Comparison of ENCODE assay signal across 16 cellular contexts in the genomic region with DNA sequence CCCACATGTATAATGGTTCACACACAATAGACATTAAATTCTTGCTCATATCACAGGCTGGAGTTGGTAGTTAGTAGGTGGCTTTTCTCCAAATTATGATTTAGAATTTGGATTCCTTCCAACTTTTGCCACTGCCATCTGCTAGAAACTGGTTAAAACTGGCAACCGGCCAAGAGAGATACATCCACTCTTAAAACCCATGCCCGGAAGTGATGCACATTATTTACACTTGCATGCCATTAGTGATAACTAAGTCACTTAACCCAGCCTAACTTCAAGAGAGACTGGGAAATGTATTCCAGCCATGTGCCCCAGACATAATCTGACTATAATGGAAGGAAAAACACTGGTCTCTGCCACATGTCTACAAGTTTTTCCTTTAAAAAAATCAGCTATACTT.
DNase-seq lines count a peak whose midpoint lies in the region; ATAC-seq and TF ChIP-seq lines count a peak whose summit lies in the region.
"Had no signal": no experiment of that assay in that cellular context is flagged by ENCODE, and none has a peak within 500 bp of the region (broad histone marks: within the 10 kb centered on the region; RNA-seq: fewer than 3 reads in every experiment).

No MANE protein-coding gene starts in this region.

- H3K4me3 ChIP-seq in A673 (ENCODE audit: low read depth, low read length, poor library complexity, severe bottlenecking) (no peak overlapping the region), Caco-2 (ENCODE audit: low read depth, low read length) (no peak overlapping the region)
- H3K4me3 ChIP-seq: gastroesophageal sphincter, prostate gland, upper lobe of right lung had no signal

- peak overlapping the region in 3 of 5 experiments; percentile 29 to 57 (median 54) for H3K27ac Mint-ChIP-seq in brain
- no peak overlapping the region for H3K27ac Mint-ChIP-seq in Caco-2 (ENCODE audit: unreplicated experiment)
- H3K27ac Mint-ChIP-seq in activated naive CD4-positive, alpha-beta T cell treated with anti-CD3 and anti-CD28 coated beads, Interleukin-2, amount 10 ng/mL, durations not matched to agents 7 days and 5 days, result no peak overlapping the region

- H3K9me3 Mint-ChIP-seq in brain, result peaks cover 15 to 49% (median 22%) of the 10 kb centered on the region in 5 experiments
- peaks cover 9% of the 10 kb centered on the region for H3K9me3 Mint-ChIP-seq in Caco-2 (ENCODE audit: unreplicated experiment)
- H3K9me3 Mint-ChIP-seq in activated naive CD4-positive, alpha-beta T cell treated with anti-CD3 and anti-CD28 coated beads, Interleukin-2, amount 10 ng/mL, durations not matched to agents 7 days and 5 days, result no peaks in the 10 kb centered on the region

- POLR2A ChIA-PET in A673 (lab: Charles Lee; ENCODE audit: low non-redundant PET) (no interaction called here), Caco-2 (lab: Charles Lee) (no interaction called here)

- H3K27me3 Mint-ChIP-seq in brain (no peaks in the 10 kb centered on the region), Caco-2 (ENCODE audit: insufficient read depth, unreplicated experiment) (peaks cover 5% of the 10 kb centered on the region)
- no peaks in the 10 kb centered on the region for H3K27me3 Mint-ChIP-seq in activated naive CD4-positive, alpha-beta T cell treated with anti-CD3 and anti-CD28 coated beads, Interleukin-2, amount 10 ng/mL, durations not matched to agents 7 days and 5 days

- H3K4me1 Mint-ChIP-seq in brain (peaks cover 22% of the 10 kb centered on the region), Caco-2 (ENCODE audit: low read depth, unreplicated experiment) (no peaks in the 10 kb centered on the region)
- no peaks in the 10 kb centered on the region for H3K4me1 Mint-ChIP-seq in activated naive CD4-positive, alpha-beta T cell treated with anti-CD3 and anti-CD28 coated beads, Interleukin-2, amount 10 ng/mL, durations not matched to agents 7 days and 5 days

- no peaks in the 10 kb centered on the region for H3K36me3 ChIP-seq in A673 (ENCODE audit: insufficient read depth, low read length, poor library complexity, severe bottlenecking)
- no peaks in the 10 kb centered on the region for H3K36me3 ChIP-seq in Caco-2 (ENCODE audit: control insufficient read depth, insufficient read depth, low read length)
- H3K36me3 ChIP-seq: gastroesophageal sphincter, prostate gland, upper lobe of right lung had no signal

- peak; percentile 70 for DNase-seq in A673 (ENCODE audit: low spot score)
- peak; percentile 27 for DNase-seq in HT1080 (ENCODE audit: low read depth)
- peak; percentile 88 for DNase-seq in NCI-H446 treated with DMSO at 0.1 percent for 48 hours (lab: John Stamatoyannopoulos, UW)
- no peak for DNase-seq in activated gamma-delta T cell treated with Interleukin-2 at 50 U/mL for 16 hours
- DNase-seq in Caco-2, result no peak
- no peak for DNase-seq in activated naive CD4-positive, alpha-beta T cell treated with anti-CD3 and anti-CD28 coated beads, Interleukin-2, amount 10 ng/mL, durations not matched to agents 7 days and 5 days
- DNase-seq: ACHN; activated T-cell treated with anti-CD3 and anti-CD28 coated beads, Interleukin-2, amount 50 U/mL, for 1 hour; DND-41; stimulated activated CD4-positive, alpha-beta T cell treated with anti-CD3 and anti-CD28 coated beads, Interleukin-2, amount 100 ng/mL, for 24 hours; T-helper 1 cell; upper lobe of right lung had no signal

- H3K27me3 ChIP-seq in A673 (replicated peaks; ENCODE audit: insufficient read depth, low read depth, low read length, poor library complexity), result no peaks in the 10 kb centered on the region
- no peaks in the 10 kb centered on the region for H3K27me3 ChIP-seq in Caco-2 (replicated peaks; ENCODE audit: control insufficient read depth, insufficient read depth, low read length)
- H3K27me3 ChIP-seq: gastroesophageal sphincter, upper lobe of right lung had no signal

- no peaks in the 10 kb centered on the region for H3K9me3 ChIP-seq in A673 (ENCODE audit: low read depth, low read length, poor library complexity, severe bottlenecking)
- peaks cover 5% of the 10 kb centered on the region for H3K9me3 ChIP-seq in Caco-2
- H3K9me3 ChIP-seq: prostate gland, upper lobe of right lung had no signal

- no peak overlapping the region for H3K27ac ChIP-seq in A673 (ENCODE audit: low read depth, low read length, poor library complexity, severe bottlenecking)
- H3K27ac ChIP-seq: gastroesophageal sphincter, prostate gland, upper lobe of right lung had no signal

- BruUV-seq in A673 (replicated peaks; lab: Mats Ljungman, UMichigan) (no TSS peak), Caco-2 (replicated peaks; lab: Mats Ljungman, UMichigan) (no TSS peak)

- H3K36me3 Mint-ChIP-seq in brain, result peaks cover 8% of the 10 kb centered on the region
- H3K36me3 Mint-ChIP-seq in Caco-2 (ENCODE audit: insufficient read depth, unreplicated experiment), result no peaks in the 10 kb centered on the region
- H3K36me3 Mint-ChIP-seq in activated naive CD4-positive, alpha-beta T cell treated with anti-CD3 and anti-CD28 coated beads, Interleukin-2, amount 10 ng/mL, durations not matched to agents 7 days and 5 days, result no peaks in the 10 kb centered on the region

- CTCF ChIA-PET in A673 (lab: Charles Lee), result no interaction called here
- CTCF ChIA-PET in Caco-2 (lab: Charles Lee), result no interaction called here
- CTCF ChIA-PET in activated naive CD4-positive, alpha-beta T cell treated with anti-CD3 and anti-CD28 coated beads, Interleukin-2, amount 10 ng/mL, durations not matched to agents 7 days and 5 days (lab: Charles Lee), result no interaction called here

- ATAC-seq in GM18517 (IDR thresholded peaks at IDR 0.05; ENCODE audit: unreplicated experiment), result no peak
- ATAC-seq: gastroesophageal sphincter, upper lobe of right lung had no signal

- H3K4me3 Mint-ChIP-seq in brain (no peak overlapping the region), Caco-2 (ENCODE audit: unreplicated experiment) (no peak overlapping the region)
- H3K4me3 Mint-ChIP-seq in activated naive CD4-positive, alpha-beta T cell treated with anti-CD3 and anti-CD28 coated beads, Interleukin-2, amount 10 ng/mL, durations not matched to agents 7 days and 5 days, result no peak overlapping the region

- H3K4me1 ChIP-seq in A673 (ENCODE audit: insufficient read depth, low read length, poor library complexity, severe bottlenecking) (peaks cover 5% of the 10 kb centered on the region), Caco-2 (no peaks in the 10 kb centered on the region)
- H3K4me1 ChIP-seq: gastroesophageal sphincter, prostate gland had no signal

- TF ChIP-seq CTCF in A673 (conservative IDR thresholded peaks at IDR 0.05; ENCODE audit: low read depth, low read length) (no peak), brain (conservative IDR thresholded peaks at IDR 0.05) (no peak), Caco-2 (IDR thresholded peaks at IDR 0.05; ENCODE audit: insufficient read depth in 1 of 2, low read depth in 1 of 2, low read length in 1 of 2, severe bottlenecking in 1 of 2, unreplicated experiment in 1 of 2) (no peak)

- intact Hi-C loops in A673 (cut with micrococcal nuclease; ENCODE audit: unreplicated experiment) (no loop called here), Caco-2 (cut with micrococcal nuclease; ENCODE audit: unreplicated experiment) (no loop called here)

Comparison
In these comparisons a context has a peak if more than half of its experiments do, and no peak if none do; other contexts are left out.
1. DNase-seq: peak in A673 (single experiment), HT1080 (single experiment) and NCI-H446 treated with DMSO at 0.1 percent for 48 hours (single experiment); none in activated gamma-delta T cell treated with Interleukin-2 at 50 U/mL for 16 hours (single experiment), Caco-2 (0 of 2) and activated naive CD4-positive, alpha-beta T cell treated with anti-CD3 and anti-CD28 coated beads, Interleukin-2, amount 10 ng/mL, durations not matched to agents 7 days and 5 days (single experiment).
2. H3K27ac Mint-ChIP-seq: peak in brain (3 of 5); none in Caco-2 (single experiment) and activated naive CD4-positive, alpha-beta T cell treated with anti-CD3 and anti-CD28 coated beads, Interleukin-2, amount 10 ng/mL, durations not matched to agents 7 days and 5 days (single experiment).